ENCODE assay signal across 20 cellular contexts in the genomic region with DNA sequence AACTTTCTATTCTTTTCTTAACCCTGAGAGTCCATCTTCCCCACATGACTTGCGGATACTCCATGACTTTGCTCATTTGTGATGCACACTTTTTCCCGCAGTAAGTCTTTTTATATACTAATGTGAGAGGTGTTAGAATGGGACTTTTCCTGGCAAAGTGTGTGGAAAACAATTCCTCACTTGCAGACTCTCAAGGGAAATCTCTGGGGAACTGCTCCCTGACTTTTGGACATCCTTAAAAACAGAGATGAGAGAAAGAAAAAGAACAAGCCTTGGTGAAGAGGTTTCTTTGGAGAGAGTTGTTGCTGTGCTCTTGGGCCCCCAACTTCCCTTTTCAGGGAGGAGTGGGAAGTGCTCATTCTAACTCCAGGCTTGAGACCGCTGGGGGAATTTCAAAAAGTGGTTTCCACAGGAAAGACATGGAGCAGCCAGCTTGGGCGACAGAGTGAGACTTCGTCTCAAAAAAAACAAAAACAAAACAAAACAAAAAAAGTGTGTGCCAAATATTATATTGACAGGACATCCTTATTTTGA.
DNase-seq lines count a peak whose midpoint lies in the region; ATAC-seq and TF ChIP-seq lines count a peak whose summit lies in the region.
"Had no signal": no experiment of that assay in that cellular context is flagged by ENCODE, and none has a peak within 500 bp of the region (broad histone marks: within the 10 kb centered on the region; RNA-seq: fewer than 3 reads in every experiment).

No MANE protein-coding gene starts in this region.

- no peak overlapping the region for H2AFZ ChIP-seq in PC-3 (ENCODE audit: low read length)

- POLR2A ChIA-PET in PC-3 (lab: Charles Lee; ENCODE audit: unreplicated experiment): no interaction called here

- H3K4me1 ChIP-seq in adipocyte (ENCODE audit: control insufficient read depth, insufficient read depth, low read length) (peaks cover 32% of the 10 kb centered on the region), right atrium auricular region (no peaks in the 10 kb centered on the region), spleen (peaks cover 0 to 11% (median 1%) of the 10 kb centered on the region in 6 donors), PC-3 (ENCODE audit: insufficient read depth, low read length) (peaks cover 17% of the 10 kb centered on the region)
- H3K4me1 ChIP-seq: breast epithelium, Peyer's patch, testis had no signal

- no peaks in the 10 kb centered on the region for H4K20me1 ChIP-seq in PC-3 (ENCODE audit: low read length)

- H3K4me3 ChIP-seq in adipocyte (ENCODE audit: low read length): no peak overlapping the region
- H3K4me3 ChIP-seq in right atrium auricular region: no peak overlapping the region
- H3K4me3 ChIP-seq in spleen: no peak overlapping the region
- H3K4me3 ChIP-seq in PC-3 (ENCODE audit: low read length): no peak overlapping the region
- H3K4me3 ChIP-seq: breast epithelium, Peyer's patch, testis had no signal

- H3K79me2 ChIP-seq in PC-3 (ENCODE audit: low read length): no peaks in the 10 kb centered on the region

- H3K27me3 ChIP-seq in adipocyte (replicated peaks; ENCODE audit: control insufficient read depth, insufficient read depth, low read length): no peaks in the 10 kb centered on the region
- no peaks in the 10 kb centered on the region for H3K27me3 ChIP-seq in right atrium auricular region
- no peaks in the 10 kb centered on the region for H3K27me3 ChIP-seq in spleen (replicated peaks in 1 of 7)
- H3K27me3 ChIP-seq in PC-3 (ENCODE audit: low read length): no peaks in the 10 kb centered on the region
- H3K27me3 ChIP-seq: breast epithelium, Peyer's patch, testis had no signal

- H3K27ac ChIP-seq in right atrium auricular region (peak overlapping the region in 1 of 2 donors; percentile 18), spleen (no peak overlapping the region), PC-3 (ENCODE audit: low read length) (no peak overlapping the region)
- H3K27ac ChIP-seq: HL-60, KMS-11, Peyer's patch, VCaP had no signal

- intact Hi-C loops in spleen (cut with DNase I; ENCODE audit: low total_unique reads): loop anchor here (5.0 kb wide), 1 partner anchor 308 kb away; no protein-coding TSS in a partner anchor
- intact Hi-C loops in PC-3 (cut with micrococcal nuclease): loop anchor here (2.0 to 10.0 kb wide), 2 partner anchors 390 to 658 kb away; no protein-coding TSS in a partner anchor

- TF ChIP-seq CTCF in right atrium auricular region (IDR thresholded peaks at IDR 0.05): no peak
- TF ChIP-seq CTCF in spleen (IDR thresholded peaks at IDR 0.05 in 8 of 11, conservative IDR thresholded peaks at IDR 0.05 in 3 of 11): no peak
- no peak for TF ChIP-seq CTCF in PC-3 (conservative IDR thresholded peaks at IDR 0.05; ENCODE audit: low read depth, low read length)

- no peaks in the 10 kb centered on the region for H3K36me3 ChIP-seq in adipocyte (ENCODE audit: control insufficient read depth, insufficient read depth, low read length, severe bottlenecking)
- H3K36me3 ChIP-seq in right atrium auricular region: no peaks in the 10 kb centered on the region
- no peaks in the 10 kb centered on the region for H3K36me3 ChIP-seq in spleen
- H3K36me3 ChIP-seq in PC-3 (ENCODE audit: low read depth, low read length): no peaks in the 10 kb centered on the region
- H3K36me3 ChIP-seq: breast epithelium, Peyer's patch had no signal

- no peak overlapping the region for H3K4me2 ChIP-seq in PC-3 (ENCODE audit: low read length)
- H3K4me2 ChIP-seq: KMS-11 had no signal

- DNase-seq in GDM1 (lab: John Stamatoyannopoulos, UW): peak; percentile 13
- no peak for DNase-seq in adipocyte (ENCODE audit: low read depth)
- DNase-seq in right atrium auricular region (ENCODE audit: low spot score): peak; percentile 56
- peak; percentile 9 for DNase-seq in spleen
- no peak for DNase-seq in effector CD4-positive, alpha-beta T cell
- DNase-seq in NCI-H2171 treated with DMSO at 0.1 percent for 48 hours (lab: John Stamatoyannopoulos, UW): no peak
- no peak for DNase-seq in NCI-H526 treated with DMSO at 0.1 percent for 48 hours (lab: John Stamatoyannopoulos, UW)
- DNase-seq in PC-3: no peak
- DNase-seq: activated CD4-positive, alpha-beta memory T cell treated with anti-CD3 and anti-CD28 coated beads, Interleukin-2, amount 10 ng/mL, durations not matched to agents 7 days and 5 days; activated T-cell treated with anti-CD3 and anti-CD28 coated beads, Interleukin-2, amount 50 U/mL, for 72 hours; DMS 273 treated with DMSO at 0.1 percent for 48 hours; NCI-H1105 treated with DMSO at 0.1 percent for 48 hours; NCI-H774; Peyer's patch; stimulated activated CD4-positive, alpha-beta T cell treated with anti-CD3 and anti-CD28 coated beads, Interleukin-4, amount 100 ng/mL, for 4 hours; testis had no signal

- no TSS peak for BruUV-seq in PC-3 (replicated peaks; lab: Mats Ljungman, UMichigan)

- 37 to 47% (median 40%) methylated on average over 5 of the region's 5 CpGs for WGBS in spleen, 5 donors

- no peak for TF ChIP-seq POLR2A in spleen (IDR thresholded peaks at IDR 0.05)

- H3F3A ChIP-seq in PC-3 (ENCODE audit: low read length, unreplicated experiment): no peaks in the 10 kb centered on the region

- no peaks in the 10 kb centered on the region for H3K9me3 ChIP-seq in adipocyte (ENCODE audit: control insufficient read depth, low read length)
- H3K9me3 ChIP-seq in right atrium auricular region: no peaks in the 10 kb centered on the region
- no peaks in the 10 kb centered on the region for H3K9me3 ChIP-seq in spleen
- no peaks in the 10 kb centered on the region for H3K9me3 ChIP-seq in PC-3 (ENCODE audit: low read length)
- H3K9me3 ChIP-seq: breast epithelium, Peyer's patch, testis had no signal

- H3K9ac ChIP-seq in adipocyte (ENCODE audit: low read length) (peak overlapping the region; percentile 45), PC-3 (ENCODE audit: low read length) (no peak overlapping the region)
- H3K9ac ChIP-seq: KMS-11 had no signal

- ATAC-seq in PC-3: no peak
- ATAC-seq: activated T-cell treated with anti-CD3 and anti-CD28 coated beads, Interleukin-2, amount 50 U/mL, for 72 hours had no signal

- no peaks in the 10 kb centered on the region for H3K9me2 ChIP-seq in PC-3 (replicated peaks; ENCODE audit: low read length)

- CTCF ChIA-PET in PC-3 (lab: Charles Lee): no interaction called here

Comparison
In these comparisons a context has a peak if more than half of its experiments do, and no peak if none do; other contexts are left out.
1. DNase-seq: peak in GDM1 (single experiment), right atrium auricular region (single experiment) and spleen (single experiment); none in adipocyte (single experiment), effector CD4-positive, alpha-beta T cell (single experiment), NCI-H2171 treated with DMSO at 0.1 percent for 48 hours (single experiment), NCI-H526 treated with DMSO at 0.1 percent for 48 hours (single experiment) and PC-3 (single experiment).